ENCODE assay signal across 8 cellular contexts in the genomic region with DNA sequence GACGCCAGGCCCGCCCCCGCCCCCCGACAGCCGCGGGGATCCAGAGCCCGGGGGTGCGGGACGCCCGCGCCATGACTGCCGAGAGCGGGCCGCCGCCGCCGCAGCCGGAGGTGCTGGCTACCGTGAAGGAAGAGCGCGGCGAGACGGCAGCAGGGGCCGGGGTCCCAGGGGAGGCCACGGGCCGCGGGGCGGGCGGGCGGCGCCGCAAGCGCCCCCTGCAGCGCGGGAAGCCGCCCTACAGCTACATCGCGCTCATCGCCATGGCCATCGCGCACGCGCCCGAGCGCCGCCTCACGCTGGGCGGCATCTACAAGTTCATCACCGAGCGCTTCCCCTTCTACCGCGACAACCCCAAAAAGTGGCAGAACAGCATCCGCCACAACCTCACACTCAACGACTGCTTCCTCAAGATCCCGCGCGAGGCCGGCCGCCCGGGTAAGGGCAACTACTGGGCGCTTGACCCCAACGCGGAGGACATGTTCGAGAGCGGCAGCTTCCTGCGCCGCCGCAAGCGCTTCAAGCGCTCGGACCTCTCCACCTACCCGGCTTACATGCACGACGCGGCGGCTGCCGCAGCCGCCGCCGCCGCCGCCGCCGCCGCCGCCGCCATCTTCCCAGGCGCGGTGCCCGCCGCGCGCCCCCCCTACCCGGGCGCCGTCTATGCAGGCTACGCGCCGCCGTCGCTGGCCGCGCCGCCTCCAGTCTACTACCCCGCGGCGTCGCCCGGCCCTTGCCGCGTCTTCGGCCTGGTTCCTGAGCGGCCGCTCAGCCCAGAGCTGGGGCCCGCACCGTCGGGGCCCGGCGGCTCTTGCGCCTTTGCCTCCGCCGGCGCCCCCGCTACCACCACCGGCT. TPM values are rescaled to one million over a fixed set of nuclear protein-coding genes. Genes with fewer than 3 reads are reported as not detected.
DNase-seq lines count a peak whose midpoint lies in the region; ATAC-seq, FAIRE-seq and TF ChIP-seq lines count a peak whose summit lies in the region.

No MANE protein-coding gene starts in this region.

- FAIRE-seq in H54 (lab: Jason Lieb, UNC): no peak

- peak; percentile 23 to 50 for ATAC-seq in left cardiac atrium
- no peak for ATAC-seq in GM18498 (IDR thresholded peaks at IDR 0.05; ENCODE audit: unreplicated experiment)

- peak; percentile 69 for DNase-seq in ELF-1 (ENCODE audit: low read depth, low spot score)
- peak; percentile 75 for DNase-seq in NCI-H2227 (lab: John Stamatoyannopoulos, UW; ENCODE audit: unreplicated experiment)
- DNase-seq in activated T-cell treated with anti-CD3 and anti-CD28 coated beads for 48 hours (ENCODE audit: low read depth): peak; percentile 70
- peak; percentile 36 for DNase-seq in left cardiac atrium
- peak; percentile 24 to 47 for DNase-seq in stimulated activated CD4-positive, alpha-beta T cell treated with anti-CD3 and anti-CD28 coated beads, Interleukin-15, amount 100 ng/mL, for 1 hour (ENCODE audit: low read depth in 1 of 2, low spot score in 1 of 2)
- DNase-seq in H54 (ENCODE audit: insufficient read length, low spot score): no peak
- no peak for DNase-seq in SHP77 treated with DMSO at 0.1 percent for 48 hours (lab: John Stamatoyannopoulos, UW)

- TF ChIP-seq POLR2A in H54 (IDR thresholded peaks at IDR 0.05; ENCODE audit: low read depth, low read length): no peak

- intact Hi-C loops in left cardiac atrium (cut with DNase I): no loop called here

RNA-seq across cellular contexts. Expression of a gene that starts 1.0 kb away (rescaled TPM):
- not detected for total RNA-seq in left cardiac atrium

Comparison
In these comparisons a context has a peak if more than half of its experiments do, and no peak if none do; other contexts are left out.
1. DNase-seq: peak in ELF-1 (single experiment), NCI-H2227 (single experiment), activated T-cell treated with anti-CD3 and anti-CD28 coated beads for 48 hours (single experiment), left cardiac atrium (single experiment) and stimulated activated CD4-positive, alpha-beta T cell treated with anti-CD3 and anti-CD28 coated beads, Interleukin-15, amount 100 ng/mL, for 1 hour (2 of 2); none in H54 (single experiment) and SHP77 treated with DMSO at 0.1 percent for 48 hours (single experiment).